In genomic region chr19:13054605-13055212, GRCh38 we compare ENCODE assay signal across 11 cellular contexts. TPM values are rescaled to one million over a fixed set of nuclear protein-coding genes. Genes with fewer than 3 reads are reported as not detected.
A peak's percentile ranks its signal among the peaks of the same experiment; 100 is the strongest.
DNase-seq lines count a peak whose midpoint lies in the region; ATAC-seq and TF ChIP-seq lines count a peak whose summit lies in the region.
"Had no signal": no experiment of that assay in that cellular context is flagged by ENCODE, and none has a peak within 500 bp of the region (broad histone marks: within the 10 kb centered on the region; RNA-seq: fewer than 3 reads in every experiment).

No MANE protein-coding gene starts in this region.

- WGBS in GM23248 (ENCODE audit: low coverage in 1 of 2, low lambda C conversion rate in 2 of 2, missing lambda C conversion rate in 2 of 2), 2 experiments: 7 to 10% methylated on average over 12 of the region's 12 CpGs

- no peak for TF ChIP-seq CTCF in brain microvascular endothelial cell (IDR thresholded peaks at IDR 0.05; ENCODE audit: low read depth, low read length, missing control alignments)
- no peak for TF ChIP-seq CTCF in left lung (IDR thresholded peaks at IDR 0.05)
- no peak for TF ChIP-seq CTCF in CD8-positive, alpha-beta T cell (IDR thresholded peaks at IDR 0.05)

- H3K9me3 Mint-ChIP-seq in CD8-positive, alpha-beta T cell: no peaks in the 10 kb centered on the region
- H3K9me3 Mint-ChIP-seq: CD4-positive, alpha-beta memory T cell had no signal

- CTCF ChIA-PET in CD8-positive, alpha-beta T cell (lab: Charles Lee): interaction anchor here (0.9 to 10.5 kb wide), 3 partner anchors 11 to 89 kb away, joined by 4 to 201 read pairs (median 9); no protein-coding TSS in a partner anchor

- H3K27ac ChIP-seq in GM23248 (peak overlapping the region; percentile 98), brain microvascular endothelial cell (peak overlapping the region; percentile 90), left lung (peak overlapping the region; percentile 86 to 96), skin epidermis (peak overlapping the region; percentile 26 to 95 (median 85))
- no peak overlapping the region for H3K27ac ChIP-seq in CD8-positive, alpha-beta T cell (ENCODE audit: low read depth, low read length)

- H3K79me2 ChIP-seq in GM23248 (ENCODE audit: insufficient read depth): peaks cover 86% of the 10 kb centered on the region

- no peaks in the 10 kb centered on the region for H3K9me3 ChIP-seq in GM23248 (ENCODE audit: low read depth)
- H3K9me3 ChIP-seq in left lung: no peaks in the 10 kb centered on the region
- H3K9me3 ChIP-seq in CD8-positive, alpha-beta T cell (ENCODE audit: low read length): no peaks in the 10 kb centered on the region

- peaks cover 10% of the 10 kb centered on the region for H3K4me1 Mint-ChIP-seq in CD8-positive, alpha-beta T cell (ENCODE audit: low read depth)

- POLR2A ChIA-PET in CD8-positive, alpha-beta T cell (lab: Charles Lee): interaction anchor here (0.6 kb wide), 1 partner anchor 1519 kb away, joined by 6 read pairs; no protein-coding TSS in a partner anchor

- intact Hi-C loops in left lung (cut with DNase I): loop anchor here in 1 of 2 donors (10.0 kb wide), 1 partner anchor 60 kb away; the partner anchor contains the start of gene NFIX
- intact Hi-C loops in CD8-positive, alpha-beta T cell (cut with DNase I, micrococcal nuclease): no loop called here

- H3K4me3 ChIP-seq in GM23248 (0 out of 2 replicates have a peak overlapping the region, but pooled peaks have one; percentile 30), brain microvascular endothelial cell (ENCODE audit: low read depth, low read length) (no peak overlapping the region), left lung (no peak overlapping the region), skin epidermis (no peak overlapping the region)
- no peak overlapping the region for H3K4me3 ChIP-seq in CD8-positive, alpha-beta T cell (ENCODE audit: low read depth, low read length)

- DNase-seq in GM23248: peak; percentile 87
- DNase-seq in brain microvascular endothelial cell: no peak
- no peak for DNase-seq in left lung
- no peak for DNase-seq in CD8-positive, alpha-beta T cell
- DNase-seq: CD4-positive, alpha-beta memory T cell; NCI-H1105 treated with DMSO at 0.1 percent for 48 hours; SHP77 had no signal

- H3K4me1 ChIP-seq in GM23248 (ENCODE audit: insufficient read depth) (peaks cover 77% of the 10 kb centered on the region), left lung (peaks cover 88% of the 10 kb centered on the region in 2 donors)
- peaks cover 7% of the 10 kb centered on the region for H3K4me1 ChIP-seq in CD8-positive, alpha-beta T cell (ENCODE audit: insufficient read depth, low read length)

- ATAC-seq in left lung (peak; percentile 0), GM18870 (IDR thresholded peaks at IDR 0.05; ENCODE audit: unreplicated experiment) (no peak), GM19397 (IDR thresholded peaks at IDR 0.05; ENCODE audit: unreplicated experiment) (no peak), GM21367 (IDR thresholded peaks at IDR 0.05; ENCODE audit: unreplicated experiment) (no peak)
- no peak for ATAC-seq in CD8-positive, alpha-beta T cell

- H3K9ac ChIP-seq in GM23248: peak overlapping the region; percentile 87

- H3K27me3 ChIP-seq in GM23248 (replicated peaks; ENCODE audit: insufficient read depth) (no peaks in the 10 kb centered on the region), brain microvascular endothelial cell (replicated peaks) (no peaks in the 10 kb centered on the region), left lung (no peaks in the 10 kb centered on the region)
- H3K27me3 ChIP-seq in CD8-positive, alpha-beta T cell (ENCODE audit: insufficient read depth, low read length): no peaks in the 10 kb centered on the region

- no peaks in the 10 kb centered on the region for H4K20me1 ChIP-seq in GM23248 (ENCODE audit: insufficient read depth)

- H3K27me3 Mint-ChIP-seq in CD8-positive, alpha-beta T cell (ENCODE audit: low read depth): peaks cover 6% of the 10 kb centered on the region

- no peak overlapping the region for H3K27ac Mint-ChIP-seq in CD8-positive, alpha-beta T cell
- H3K27ac Mint-ChIP-seq: CD4-positive, alpha-beta memory T cell had no signal

- H3F3A ChIP-seq in GM23248 (ENCODE audit: insufficient read depth): peaks cover 19% of the 10 kb centered on the region

- no peak overlapping the region for H2AFZ ChIP-seq in GM23248

- peak overlapping the region; percentile 86 for H3K4me2 ChIP-seq in GM23248 (ENCODE audit: unreplicated experiment)

- no peaks in the 10 kb centered on the region for H3K36me3 Mint-ChIP-seq in CD8-positive, alpha-beta T cell
- H3K36me3 Mint-ChIP-seq: CD4-positive, alpha-beta memory T cell had no signal

- H3K4me3 Mint-ChIP-seq in CD8-positive, alpha-beta T cell: no peak overlapping the region
- H3K4me3 Mint-ChIP-seq: CD4-positive, alpha-beta memory T cell had no signal

- H3K36me3 ChIP-seq in GM23248 (ENCODE audit: low read depth) (no peaks in the 10 kb centered on the region), brain microvascular endothelial cell (replicated peaks) (no peaks in the 10 kb centered on the region), left lung (no peaks in the 10 kb centered on the region)
- no peaks in the 10 kb centered on the region for H3K36me3 ChIP-seq in CD8-positive, alpha-beta T cell (ENCODE audit: insufficient read depth, low read length)

- H3K9me2 ChIP-seq in GM23248 (ENCODE audit: insufficient read depth): no peaks in the 10 kb centered on the region

- in situ Hi-C loops in GM23248 (cut with MboI): no loop called here
- in situ Hi-C loops in brain microvascular endothelial cell (cut with HindIII; ENCODE audit: low pct_ligation_motif_present, low sequenced_read_pairs): no loop called here

RNA-seq across cellular contexts. Expression of gene LYL1, which starts 47.9 kb away (rescaled TPM):
- total RNA-seq in GM23248 (2014; rRNA removed; shearing (Covaris generic)): not detected in 2 replicates
- polyA plus RNA-seq in GM23248 (2016; fragmentation: Nextera tagmentation; extraction: Ambion mirVana): 0.18 TPM in 1 of 2 replicates, not detected in the other
- 10 to 100 TPM; 15.4 to 32.9 TPM for total RNA-seq in left lung
- under 1 TPM; 0.81 to 0.92 TPM for total RNA-seq in CD8-positive, alpha-beta T cell

RNA-seq across cellular contexts. Expression of gene NFIX, which starts 59.4 kb away (rescaled TPM):
- total RNA-seq in GM23248 (2014; rRNA removed; shearing (Covaris generic)): 71.0 and 81.4 TPM in 2 replicates
- polyA plus RNA-seq in GM23248 (2016; fragmentation: Nextera tagmentation; extraction: Ambion mirVana): 59.2 and 60.8 TPM in 2 replicates
- 100 to 1,000 TPM; 166 to 237 TPM for total RNA-seq in left lung
- 1 to 10 TPM; 2.5 to 5.0 TPM for total RNA-seq in CD8-positive, alpha-beta T cell

Comparison
In these comparisons a context has a peak if more than half of its experiments do, and no peak if none do; other contexts are left out.
1. RNA of gene LYL1, which starts 47.9 kb away (total RNA-seq): 15.4 to 32.9 TPM in left lung; 0.81 to 0.92 TPM in CD8-positive, alpha-beta T cell and not detected in GM23248; every median in the first group is over 4 times any median in the second.
2. RNA of gene NFIX, which starts 59.4 kb away (total RNA-seq): 166 to 237 TPM in left lung and 71.0 to 81.4 TPM in GM23248; 2.5 to 5.0 TPM in CD8-positive, alpha-beta T cell; every median in the first group is over 10 times any median in the second.